In the genomic region with DNA sequence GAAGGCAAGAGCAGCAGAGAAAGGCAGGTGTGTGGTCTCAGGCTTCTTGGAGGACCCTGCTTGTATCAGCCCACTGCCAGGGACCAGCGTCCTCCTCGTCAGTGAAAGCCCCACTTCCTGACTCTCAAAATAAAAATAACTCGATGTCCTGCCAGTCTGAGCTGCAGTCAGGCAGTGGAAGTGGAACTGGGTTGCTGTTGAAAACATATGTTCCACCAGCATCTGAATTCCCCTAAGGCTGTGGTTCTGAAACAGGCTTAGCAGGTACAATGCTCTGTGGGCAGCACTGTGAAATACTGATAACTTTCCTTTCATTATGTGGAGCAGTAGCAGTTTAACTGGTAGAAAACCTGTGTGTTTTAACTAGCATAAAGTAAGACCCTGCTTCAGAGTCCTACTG, we compare ENCODE assay signal across 12 cellular contexts.
DNase-seq lines count a peak whose midpoint lies in the region; ATAC-seq lines count a peak whose summit lies in the region.
"Had no signal": no experiment of that assay in that cellular context is flagged by ENCODE, and none has a peak within 500 bp of the region (broad histone marks: within the 10 kb centered on the region; RNA-seq: fewer than 3 reads in every experiment).

No MANE protein-coding gene starts in this region.

- ATAC-seq in GM18502 (IDR thresholded peaks at IDR 0.05; ENCODE audit: poor library complexity, unreplicated experiment) (peak; percentile 81), GM19452 (IDR thresholded peaks at IDR 0.05; ENCODE audit: unreplicated experiment) (peak; percentile 77), HG02885 (IDR thresholded peaks at IDR 0.05; ENCODE audit: poor library complexity, unreplicated experiment) (peak; percentile 75)
- ATAC-seq: lower lobe of right lung had no signal

- DNase-seq in OCI-M1 (lab: John Stamatoyannopoulos, UW) = peak; percentile 13
- no peak for DNase-seq in NCI-H1417 treated with DMSO at 0.1 percent for 48 hours (lab: John Stamatoyannopoulos, UW)
- DNase-seq in OCI-M2 (lab: John Stamatoyannopoulos, UW; ENCODE audit: unreplicated experiment) = no peak
- DNase-seq in HuH-7.5 (ENCODE audit: low spot score) = no peak
- DNase-seq in KG1 (lab: John Stamatoyannopoulos, UW) = no peak
- DNase-seq: activated gamma-delta T cell, lower lobe of right lung, NCI-H1436 treated with DMSO at 0.1 percent for 48 hours, ovary had no signal
